ENCODE assay signal across 21 cellular contexts in the genomic region with DNA sequence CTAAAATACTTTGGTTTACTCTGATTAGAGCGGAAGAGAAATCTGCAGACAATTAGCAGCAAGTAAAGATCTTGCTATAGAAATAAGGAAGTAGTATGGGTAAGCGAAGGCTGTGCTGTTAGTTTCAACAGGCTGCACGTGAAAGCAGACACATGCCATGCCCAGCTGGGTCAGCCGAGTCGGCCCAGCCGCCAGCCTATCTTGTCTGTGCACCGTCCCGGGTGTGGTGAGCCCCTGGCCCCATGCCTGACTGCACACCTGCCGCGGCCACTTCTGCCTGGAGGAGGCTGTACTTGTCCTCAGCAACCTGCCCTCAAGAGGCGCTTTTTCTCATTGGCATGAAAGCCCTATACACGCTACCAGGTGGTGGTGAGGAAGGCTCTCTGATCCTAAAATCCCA.
DNase-seq lines count a peak whose midpoint lies in the region; ATAC-seq, FAIRE-seq and TF ChIP-seq lines count a peak whose summit lies in the region.
"Had no signal": no experiment of that assay in that cellular context is flagged by ENCODE, and none has a peak within 500 bp of the region (broad histone marks: within the 10 kb centered on the region; RNA-seq: fewer than 3 reads in every experiment).

No MANE protein-coding gene starts in this region.

- TF ChIP-seq CTCF in kidney (IDR thresholded peaks at IDR 0.05; ENCODE audit: borderline replicate concordance, extremely low read depth, insufficient read depth): no peak

- H3K4me1 ChIP-seq in kidney (ENCODE audit: control insufficient read depth in 1 of 2, insufficient read depth in 1 of 2, low read depth in 1 of 2, low read length in 2 of 2): no peaks in the 10 kb centered on the region
- H3K4me1 ChIP-seq: A549, HAP-1, Peyer's patch, SJSA1 had no signal

- ATAC-seq in sciatic nerve: no peak
- ATAC-seq: A549 had no signal

- H3K9me3 ChIP-seq in kidney (ENCODE audit: control insufficient read depth in 1 of 2, low read length in 2 of 2): no peaks in the 10 kb centered on the region
- H3K9me3 ChIP-seq: A549, HAP-1, Peyer's patch, SJSA1 had no signal

- H3K9ac ChIP-seq in kidney (ENCODE audit: low read length in 2 of 2): no peak overlapping the region
- H3K9ac ChIP-seq: GM23248 had no signal

- intact Hi-C loops in kidney (cut with DNase I): no loop called here
- intact Hi-C loops in sciatic nerve (cut with DNase I): no loop called here

- H3K36me3 ChIP-seq in kidney (ENCODE audit: control insufficient read depth in 1 of 2, insufficient read depth in 2 of 2, low read length in 2 of 2): no peaks in the 10 kb centered on the region
- H3K36me3 ChIP-seq: HAP-1, Peyer's patch, SJSA1 had no signal

- H3K4me3 ChIP-seq in kidney (ENCODE audit: low read length in 2 of 2): no peak overlapping the region
- H3K4me3 ChIP-seq: A549, GM23248, HAP-1, Peyer's patch, SJSA1 had no signal

- no peak for FAIRE-seq in kidney (lab: Jason Lieb, UNC)
- FAIRE-seq: A549, GM12891, HTR-8/SVneo had no signal

- no peak overlapping the region for H3K27ac ChIP-seq in kidney (ENCODE audit: low read depth in 2 of 2, low read length in 2 of 2)
- H3K27ac ChIP-seq: A549, GM23248, Peyer's patch, SJSA1 had no signal

- peak; percentile 10 to 12 for DNase-seq in Kasumi-1 (lab: John Stamatoyannopoulos, UW)
- peak; percentile 31 for DNase-seq in NOMO-1 treated with DMSO at 0.1 percent for 48 hours (lab: John Stamatoyannopoulos, UW; ENCODE audit: unreplicated experiment)
- peak; percentile 75 for DNase-seq in kidney
- peak; percentile 42 for DNase-seq in sciatic nerve (ENCODE audit: low spot score)
- DNase-seq in D341Med (ENCODE audit: low spot score): no peak
- DNase-seq in ureter (ENCODE audit: low spot score): no peak
- no peak for DNase-seq in SW 1271 (lab: John Stamatoyannopoulos, UW)
- DNase-seq: GM23248, KG1, NCI-H1048, NCI-H1417 treated with DMSO at 0.1 percent for 48 hours, NCI-H187, NCI-H2107, NCI-H510A, NCI-H748 treated with DMSO at 0.1 percent for 48 hours had no signal

Comparison
In these comparisons a context has a peak if more than half of its experiments do, and no peak if none do; other contexts are left out.
1. DNase-seq: peak in Kasumi-1 (2 of 2), NOMO-1 treated with DMSO at 0.1 percent for 48 hours (single experiment), kidney (single experiment) and sciatic nerve (single experiment); none in D341Med (single experiment), ureter (single experiment) and SW 1271 (0 of 2).